ENCODE assay signal across 19 cellular contexts in genomic region chr12:109545826-109546225, GRCh38. TPM values are rescaled to one million over a fixed set of nuclear protein-coding genes. Genes with fewer than 3 reads are reported as not detected.
DNase-seq lines count a peak whose midpoint lies in the region; ATAC-seq and TF ChIP-seq lines count a peak whose summit lies in the region.
"Had no signal": no experiment of that assay in that cellular context is flagged by ENCODE, and none has a peak within 500 bp of the region (broad histone marks: within the 10 kb centered on the region; RNA-seq: fewer than 3 reads in every experiment).

No MANE protein-coding gene starts in this region.

- H3K36me3 ChIP-seq in mammary epithelial cell (ENCODE audit: insufficient read depth, low read length) = no peaks in the 10 kb centered on the region
- H3K36me3 ChIP-seq in breast epithelium = no peaks in the 10 kb centered on the region
- H3K36me3 ChIP-seq in PC-9 (ENCODE audit: low read depth) = no peaks in the 10 kb centered on the region
- H3K36me3 ChIP-seq in psoas muscle (ENCODE audit: insufficient read depth in 1 of 2, low read depth in 1 of 2) = no peaks in the 10 kb centered on the region
- H3K36me3 ChIP-seq: HAP-1, SJSA1 had no signal

- no peak overlapping the region for H3K9ac ChIP-seq in mammary epithelial cell (ENCODE audit: insufficient read depth, low read length)

- H3K4me3 ChIP-seq in mammary epithelial cell (replicated peaks in 1 of 3; ENCODE audit: insufficient read depth in 1 of 3, low read depth in 2 of 3, low read length in 3 of 3) (no peak overlapping the region), breast epithelium (no peak overlapping the region), PC-9 (no peak overlapping the region), epithelial cell of esophagus (ENCODE audit: low read length) (no peak overlapping the region), psoas muscle (no peak overlapping the region)
- H3K4me3 ChIP-seq: HAP-1, K562, SJSA1 had no signal

- WGBS in mammary epithelial cell (ENCODE audit: low coverage, missing lambda C conversion rate) = 22% methylated on average over 5 of the region's 5 CpGs
- 69 to 76% (median 75%) methylated on average over 5 of the region's 5 CpGs for WGBS in psoas muscle, 3 donors

- H3K4me2 ChIP-seq in mammary epithelial cell (ENCODE audit: insufficient read depth, low read depth, low read length) (peak overlapping the region; percentile 46), PC-9 (peak overlapping the region; percentile 45)

- H4K20me1 ChIP-seq in mammary epithelial cell (ENCODE audit: insufficient read depth, low read length) (no peaks in the 10 kb centered on the region), PC-9 (ENCODE audit: insufficient read depth) (no peaks in the 10 kb centered on the region)

- dilution Hi-C loops in mammary epithelial cell (cut with HindIII; ENCODE audit: low sequenced_read_pairs) = loop anchor here (5.0 kb wide), 1 partner anchor 111 kb away; no protein-coding TSS in a partner anchor

- TF ChIP-seq CTCF in mammary epithelial cell (conservative IDR thresholded peaks at IDR 0.05 in 1 of 2, IDR thresholded peaks at IDR 0.05 in 1 of 2; ENCODE audit: extremely low read depth in 1 of 2, insufficient read depth in 1 of 2, low read depth in 1 of 2, low read length in 2 of 2) = no peak
- TF ChIP-seq CTCF in breast epithelium (IDR thresholded peaks at IDR 0.05) = no peak
- TF ChIP-seq CTCF in PC-9 (conservative IDR thresholded peaks at IDR 0.05) = no peak
- TF ChIP-seq CTCF in epithelial cell of esophagus (IDR thresholded peaks at IDR 0.05; ENCODE audit: insufficient read depth, low read depth, low read length, missing control alignments) = no peak
- TF ChIP-seq CTCF in psoas muscle (IDR thresholded peaks at IDR 0.05) = no peak

- H3K9me3 ChIP-seq in mammary epithelial cell (replicated peaks; ENCODE audit: insufficient read depth, low read length) = no peaks in the 10 kb centered on the region
- H3K9me3 ChIP-seq in breast epithelium = no peaks in the 10 kb centered on the region
- H3K9me3 ChIP-seq in PC-9 (ENCODE audit: insufficient read depth, low read depth) = no peaks in the 10 kb centered on the region
- no peaks in the 10 kb centered on the region for H3K9me3 ChIP-seq in psoas muscle
- H3K9me3 ChIP-seq: Caco-2, HAP-1, SJSA1 had no signal

- intact Hi-C loops in mammary epithelial cell (cut with micrococcal nuclease) (no loop called here), breast epithelium (cut with DNase I; ENCODE audit: low total_unique reads) (no loop called here), PC-9 (cut with micrococcal nuclease; ENCODE audit: unreplicated experiment) (no loop called here), psoas muscle (cut with DNase I) (no loop called here)

- H2AFZ ChIP-seq in mammary epithelial cell (ENCODE audit: low read depth, low read length) = peak overlapping the region; percentile 82
- H2AFZ ChIP-seq in PC-9 = no peak overlapping the region

- DNase-seq in mammary epithelial cell = peak; percentile 27
- no peak for DNase-seq in breast epithelium (ENCODE audit: low spot score in 2 of 2)
- no peak for DNase-seq in PC-9
- peak; percentile 68 for DNase-seq in epithelial cell of esophagus (ENCODE audit: low read depth)
- DNase-seq in psoas muscle = peak in 1 of 2 donors; percentile 7
- DNase-seq in activated CD4-positive, CD25-positive, alpha-beta regulatory T cell (lab: John Stamatoyannopoulos, UW) = no peak
- no peak for DNase-seq in RPMI8226
- no peak for DNase-seq in UCSD-AML1 (lab: John Stamatoyannopoulos, UW; ENCODE audit: unreplicated experiment)
- DNase-seq: AML-193, Caco-2, DMS153, GDM1, NCI-H1105, NCI-H510A, NCI-H774 had no signal

- CTCF ChIA-PET in mammary epithelial cell (lab: Charles Lee; ENCODE audit: low non-redundant PET) = no interaction called here
- CTCF ChIA-PET in PC-9 (lab: Charles Lee) = no interaction called here

- no peaks in the 10 kb centered on the region for H3K79me2 ChIP-seq in mammary epithelial cell (ENCODE audit: insufficient read depth, low read length)
- H3K79me2 ChIP-seq in PC-9 (ENCODE audit: low read depth) = no peaks in the 10 kb centered on the region

- no peak for ATAC-seq in psoas muscle
- ATAC-seq: K562 had no signal

- H3K9me2 ChIP-seq in PC-9 (ENCODE audit: insufficient read depth) = no peaks in the 10 kb centered on the region

- peaks cover 16% of the 10 kb centered on the region; the same call in 1 of the 2 replicates for H3F3A ChIP-seq in PC-9 (ENCODE audit: insufficient read depth, low read depth)

- in situ Hi-C loops in mammary epithelial cell (cut with MboI; ENCODE audit: low sequenced_read_pairs in 2 of 2) = no loop called here

- POLR2A ChIA-PET in PC-9 (lab: Charles Lee; ENCODE audit: unreplicated experiment) = no interaction called here

- no peak for TF ChIP-seq POLR2A in breast epithelium (IDR thresholded peaks at IDR 0.05)

- BruUV-seq in mammary epithelial cell (replicated peaks; lab: Mats Ljungman, UMichigan) (no TSS peak), PC-9 (replicated peaks; lab: Mats Ljungman, UMichigan) (no TSS peak)

- H3K27me3 ChIP-seq in mammary epithelial cell (ENCODE audit: insufficient read depth, low read length) = no peaks in the 10 kb centered on the region
- peaks cover 0 to 20% of the 10 kb centered on the region in 2 donors for H3K27me3 ChIP-seq in breast epithelium
- no peaks in the 10 kb centered on the region for H3K27me3 ChIP-seq in PC-9 (ENCODE audit: insufficient read depth, low read depth)
- H3K27me3 ChIP-seq in psoas muscle (ENCODE audit: insufficient read depth in 3 of 3, low read length in 2 of 3) = peaks cover 0 to 31% (median 14%) of the 10 kb centered on the region in 3 donors

- H3K27ac ChIP-seq in mammary epithelial cell (ENCODE audit: insufficient read depth, low read depth, low read length) (no peak overlapping the region), breast epithelium (no peak overlapping the region), PC-9 (peak overlapping the region; percentile 45), psoas muscle (peak overlapping the region; percentile 38)
- H3K27ac ChIP-seq: 22Rv1, SJSA1 had no signal

- H3K4me1 ChIP-seq in mammary epithelial cell (ENCODE audit: insufficient read depth, low read length) = peaks cover 25% of the 10 kb centered on the region
- H3K4me1 ChIP-seq in breast epithelium = no peaks in the 10 kb centered on the region
- peaks cover 25% of the 10 kb centered on the region for H3K4me1 ChIP-seq in PC-9 (replicated peaks; ENCODE audit: insufficient read depth)
- peaks cover 7% of the 10 kb centered on the region for H3K4me1 ChIP-seq in psoas muscle
- H3K4me1 ChIP-seq: Caco-2, HAP-1 had no signal

RNA-seq across cellular contexts. Expression of gene MMAB, which starts 27.5 kb away (rescaled TPM):
- total RNA-seq in mammary epithelial cell (10 to 100 TPM; 27.5 to 67.8 TPM), breast epithelium (10 to 100 TPM; 23.9 to 29.1 (median 28.6) TPM), PC-9 (2021) (52.8 and 84.3 TPM in 2 replicates), psoas muscle (10 to 100 TPM; 28.5 to 43.3 (median 38.1) TPM)
- polyA plus RNA-seq in mammary epithelial cell (51.6 TPM), psoas muscle (10 to 100 TPM; 17.3 to 34.6 (median 24.7) TPM)
- polyA minus RNA-seq in mammary epithelial cell = 40.1 TPM

RNA-seq across cellular contexts. Expression of gene MVK, which starts 27.8 kb away (rescaled TPM):
- total RNA-seq in mammary epithelial cell (10 to 100 TPM; 26.8 to 51.5 TPM), breast epithelium (10 to 100 TPM in 2 of 3 donors, 1 to 10 TPM in 1; 8.8 to 18.4 (median 17.6) TPM), PC-9 (2021) (35.6 and 50.8 TPM in 2 replicates), psoas muscle (10 to 100 TPM in 1 of 4 donors, 1 to 10 TPM in 3; 7.5 to 11.4 (median 8.7) TPM)
- polyA plus RNA-seq in mammary epithelial cell (43.1 TPM), psoas muscle (10 to 100 TPM in 2 of 3 donors, 1 to 10 TPM in 1; 6.4 to 10.5 (median 10.2) TPM)
- polyA minus RNA-seq in mammary epithelial cell = 42.0 TPM

Comparison
In these comparisons a context has a peak if more than half of its experiments do, and no peak if none do; other contexts are left out.
1. DNase-seq: peak in mammary epithelial cell (single experiment) and epithelial cell of esophagus (single experiment); none in breast epithelium (0 of 2), PC-9 (0 of 2), activated CD4-positive, CD25-positive, alpha-beta regulatory T cell (0 of 4), RPMI8226 (single experiment) and UCSD-AML1 (single experiment).
2. H3K27ac ChIP-seq: peak in PC-9 (single experiment) and psoas muscle (single experiment); none in mammary epithelial cell (single experiment) and breast epithelium (0 of 2).